In the genomic region with DNA sequence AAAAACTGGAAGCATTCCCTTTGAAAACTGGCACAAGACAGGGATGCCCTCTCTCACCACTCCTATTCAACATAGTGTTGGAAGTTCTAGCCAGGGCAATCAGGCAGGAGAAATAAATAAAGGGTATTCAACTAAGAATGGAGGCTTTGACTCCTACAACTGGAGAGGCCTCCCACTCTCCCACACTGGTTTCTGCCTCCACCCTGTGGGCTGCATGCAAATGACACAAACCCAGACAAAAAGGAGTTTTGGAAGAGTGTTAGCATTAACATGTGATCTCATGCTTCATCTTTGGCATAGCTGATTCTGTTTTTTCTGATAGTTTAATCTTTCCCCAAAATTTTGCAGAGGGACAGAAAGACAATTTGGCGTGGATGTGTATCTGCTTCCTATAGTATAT, we compare ENCODE assay signal across 1 cellular context.
TF ChIP-seq lines count a peak whose summit lies in the region.

No MANE protein-coding gene starts in this region.

TF ChIP-seq in SK-N-SH, 30 proteins besides CTCF, POLR2A, EP300 and RAD21 (continued from another document):
- TF ChIP-seq MXI1 (IDR thresholded peaks at IDR 0.05; ENCODE audit: low read depth, low read length): no peak
- TF ChIP-seq TEAD4 (IDR thresholded peaks at IDR 0.05; ENCODE audit: borderline replicate concordance, insufficient read depth): no peak
- TF ChIP-seq MEF2A (IDR thresholded peaks at IDR 0.05; ENCODE audit: borderline replicate concordance, low read depth): no peak
- TF ChIP-seq, protein P1, sequence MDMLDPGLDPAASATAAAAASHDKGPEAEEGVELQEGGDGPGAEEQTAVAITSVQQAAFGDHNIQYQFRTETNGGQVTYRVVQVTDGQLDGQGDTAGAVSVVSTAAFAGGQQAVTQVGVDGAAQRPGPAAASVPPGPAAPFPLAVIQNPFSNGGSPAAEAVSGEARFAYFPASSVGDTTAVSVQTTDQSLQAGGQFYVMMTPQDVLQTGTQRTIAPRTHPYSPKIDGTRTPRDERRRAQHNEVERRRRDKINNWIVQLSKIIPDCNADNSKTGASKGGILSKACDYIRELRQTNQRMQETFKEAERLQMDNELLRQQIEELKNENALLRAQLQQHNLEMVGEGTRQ (IDR thresholded peaks at IDR 0.05; ENCODE audit: borderline replicate concordance, low read depth, low read length): no peak
- TF ChIP-seq, protein P2, sequence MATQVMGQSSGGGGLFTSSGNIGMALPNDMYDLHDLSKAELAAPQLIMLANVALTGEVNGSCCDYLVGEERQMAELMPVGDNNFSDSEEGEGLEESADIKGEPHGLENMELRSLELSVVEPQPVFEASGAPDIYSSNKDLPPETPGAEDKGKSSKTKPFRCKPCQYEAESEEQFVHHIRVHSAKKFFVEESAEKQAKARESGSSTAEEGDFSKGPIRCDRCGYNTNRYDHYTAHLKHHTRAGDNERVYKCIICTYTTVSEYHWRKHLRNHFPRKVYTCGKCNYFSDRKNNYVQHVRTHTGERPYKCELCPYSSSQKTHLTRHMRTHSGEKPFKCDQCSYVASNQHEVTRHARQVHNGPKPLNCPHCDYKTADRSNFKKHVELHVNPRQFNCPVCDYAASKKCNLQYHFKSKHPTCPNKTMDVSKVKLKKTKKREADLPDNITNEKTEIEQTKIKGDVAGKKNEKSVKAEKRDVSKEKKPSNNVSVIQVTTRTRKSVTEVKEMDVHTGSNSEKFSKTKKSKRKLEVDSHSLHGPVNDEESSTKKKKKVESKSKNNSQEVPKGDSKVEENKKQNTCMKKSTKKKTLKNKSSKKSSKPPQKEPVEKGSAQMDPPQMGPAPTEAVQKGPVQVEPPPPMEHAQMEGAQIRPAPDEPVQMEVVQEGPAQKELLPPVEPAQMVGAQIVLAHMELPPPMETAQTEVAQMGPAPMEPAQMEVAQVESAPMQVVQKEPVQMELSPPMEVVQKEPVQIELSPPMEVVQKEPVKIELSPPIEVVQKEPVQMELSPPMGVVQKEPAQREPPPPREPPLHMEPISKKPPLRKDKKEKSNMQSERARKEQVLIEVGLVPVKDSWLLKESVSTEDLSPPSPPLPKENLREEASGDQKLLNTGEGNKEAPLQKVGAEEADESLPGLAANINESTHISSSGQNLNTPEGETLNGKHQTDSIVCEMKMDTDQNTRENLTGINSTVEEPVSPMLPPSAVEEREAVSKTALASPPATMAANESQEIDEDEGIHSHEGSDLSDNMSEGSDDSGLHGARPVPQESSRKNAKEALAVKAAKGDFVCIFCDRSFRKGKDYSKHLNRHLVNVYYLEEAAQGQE (IDR thresholded peaks at IDR 0.05; ENCODE audit: low read depth, low read length): no peak
- no peak for TF ChIP-seq TAF1 (IDR thresholded peaks at IDR 0.05; ENCODE audit: borderline replicate concordance, low read depth, low read length)
- no peak for TF ChIP-seq NRF1 (IDR thresholded peaks at IDR 0.05; ENCODE audit: low read depth, low read length)
- TF ChIP-seq EZH2phosphoT487 (IDR thresholded peaks at IDR 0.05; ENCODE audit: borderline replicate concordance, low read depth): no peak
- TF ChIP-seq, protein P3, sequence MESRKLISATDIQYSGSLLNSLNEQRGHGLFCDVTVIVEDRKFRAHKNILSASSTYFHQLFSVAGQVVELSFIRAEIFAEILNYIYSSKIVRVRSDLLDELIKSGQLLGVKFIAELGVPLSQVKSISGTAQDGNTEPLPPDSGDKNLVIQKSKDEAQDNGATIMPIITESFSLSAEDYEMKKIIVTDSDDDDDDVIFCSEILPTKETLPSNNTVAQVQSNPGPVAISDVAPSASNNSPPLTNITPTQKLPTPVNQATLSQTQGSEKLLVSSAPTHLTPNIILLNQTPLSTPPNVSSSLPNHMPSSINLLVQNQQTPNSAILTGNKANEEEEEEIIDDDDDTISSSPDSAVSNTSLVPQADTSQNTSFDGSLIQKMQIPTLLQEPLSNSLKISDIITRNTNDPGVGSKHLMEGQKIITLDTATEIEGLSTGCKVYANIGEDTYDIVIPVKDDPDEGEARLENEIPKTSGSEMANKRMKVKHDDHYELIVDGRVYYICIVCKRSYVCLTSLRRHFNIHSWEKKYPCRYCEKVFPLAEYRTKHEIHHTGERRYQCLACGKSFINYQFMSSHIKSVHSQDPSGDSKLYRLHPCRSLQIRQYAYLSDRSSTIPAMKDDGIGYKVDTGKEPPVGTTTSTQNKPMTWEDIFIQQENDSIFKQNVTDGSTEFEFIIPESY (IDR thresholded peaks at IDR 0.05; ENCODE audit: borderline replicate concordance, low read depth): no peak
- no peak for TF ChIP-seq RXRA (IDR thresholded peaks at IDR 0.05; ENCODE audit: borderline replicate concordance, low read depth)
